In genomic region chr13:45063261-45063870, GRCh38 we compare ENCODE assay signal across 22 cellular contexts. TPM values are rescaled to one million over a fixed set of nuclear protein-coding genes. Genes with fewer than 3 reads are reported as not detected.
DNase-seq lines count a peak whose midpoint lies in the region; ATAC-seq and TF ChIP-seq lines count a peak whose summit lies in the region.
"Had no signal": no experiment of that assay in that cellular context is flagged by ENCODE, and none has a peak within 500 bp of the region (broad histone marks: within the 10 kb centered on the region; RNA-seq: fewer than 3 reads in every experiment).

No MANE protein-coding gene starts in this region.

- no peak for ATAC-seq in left lobe of liver
- ATAC-seq: left cardiac atrium, natural killer cell had no signal

- POLR2A ChIA-PET in RWPE1 (lab: Yijun Ruan, JAX; ENCODE audit: low non-redundant PET), result no interaction called here

- DNase-seq in GM03348 (ENCODE audit: low spot score), result peak; percentile 40
- peak; percentile 67 for DNase-seq in amniotic epithelial cell (ENCODE audit: low read depth)
- peak; percentile 87 for DNase-seq in fibroblast of mammary gland (ENCODE audit: low read depth)
- peak; percentile 56 for DNase-seq in renal cortical epithelial cell (ENCODE audit: low read depth)
- no peak for DNase-seq in activated CD8-positive, alpha-beta memory T cell treated with anti-CD3 and anti-CD28 coated beads for 24 hours
- DNase-seq in RWPE1 (ENCODE audit: low spot score), result no peak
- no peak for DNase-seq in left lobe of liver (ENCODE audit: low spot score)
- no peak for DNase-seq in inferior parietal cortex (ENCODE audit: extremely low spot score)
- DNase-seq: activated B cell treated with CpG ODN at 0.5 μM for 24 hours; activated CD4-positive, alpha-beta T cell treated with anti-CD3 and anti-CD28 coated beads, Interleukin-2, amount 50 U/mL, for 48 hours; activated effector memory CD4-positive, alpha-beta T cell treated with anti-CD3 and anti-CD28 coated beads, Interleukin-2, amount 50 U/mL, for 16 hours; activated T-cell treated with anti-CD3 and anti-CD28 coated beads for 4 hours; GOT3; left cardiac atrium; natural killer cell; NCI-H1436; NCI-H524; retina had no signal

- H3K27ac ChIP-seq in RWPE1, result no peak overlapping the region
- H3K27ac ChIP-seq: HL-60, SK-N-MC, tibial nerve had no signal

- CTCF ChIA-PET in RWPE1 (lab: Yijun Ruan, JAX), result interaction anchor here (0.7 to 1.3 kb wide), 2 partner anchors 12 to 218 kb away, joined by 4 to 5 read pairs; no protein-coding TSS in a partner anchor

- H3K4me3 ChIP-seq in fibroblast of mammary gland (ENCODE audit: control insufficient read depth, low read depth, low read length), result no peak overlapping the region
- H3K4me3 ChIP-seq: cardiac muscle cell, SK-N-MC, tibial nerve had no signal

- no peak for TF ChIP-seq CTCF in fibroblast of mammary gland (conservative IDR thresholded peaks at IDR 0.05; ENCODE audit: control insufficient read depth, insufficient read depth, low read depth, low read length)
- TF ChIP-seq CTCF in RWPE1 (conservative IDR thresholded peaks at IDR 0.05; ENCODE audit: low read depth), result no peak

RNA-seq across cellular contexts. Expression of gene GTF2F2, which starts 56.9 kb away (rescaled TPM):
- total RNA-seq in renal cortical epithelial cell, result 60.1 and 65.6 TPM in 2 replicates
- total RNA-seq in left lobe of liver, result 4.4 TPM

Comparison
In these comparisons a context has a peak if more than half of its experiments do, and no peak if none do; other contexts are left out.
1. DNase-seq: peak in GM03348 (single experiment), amniotic epithelial cell (single experiment), fibroblast of mammary gland (single experiment) and renal cortical epithelial cell (single experiment); none in activated CD8-positive, alpha-beta memory T cell treated with anti-CD3 and anti-CD28 coated beads for 24 hours (single experiment), RWPE1 (single experiment), left lobe of liver (single experiment) and inferior parietal cortex (single experiment).
2. RNA of gene GTF2F2, which starts 56.9 kb away (total RNA-seq): 60.1 to 65.6 TPM in renal cortical epithelial cell; 4.4 TPM in left lobe of liver (single experiment); every median in the first group is over 10 times any median in the second.